In the genomic region with DNA sequence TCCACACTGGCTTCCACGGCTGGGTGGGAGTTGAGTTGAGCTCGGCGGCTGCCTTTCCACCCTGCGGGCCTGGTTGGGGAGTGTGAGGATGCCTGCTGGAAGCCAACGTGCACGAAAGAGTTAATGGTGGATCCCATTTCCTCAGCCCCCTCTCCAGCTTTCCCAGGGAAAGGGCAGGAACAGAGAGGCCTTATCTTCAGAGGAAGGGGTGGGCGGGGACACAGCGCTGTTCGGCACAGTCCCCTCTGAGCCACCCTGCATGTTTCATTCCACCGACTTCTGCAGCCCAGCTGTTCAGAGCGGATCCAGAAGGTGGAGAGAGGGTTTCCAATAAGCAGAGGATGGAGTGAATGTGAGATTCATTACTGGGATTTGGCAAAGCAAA, we compare ENCODE assay signal across 7 cellular contexts.
A peak's percentile ranks its signal among the peaks of the same experiment; 100 is the strongest.
DNase-seq lines count a peak whose midpoint lies in the region; ATAC-seq lines count a peak whose summit lies in the region.

No MANE protein-coding gene starts in this region.

- CTCF ChIA-PET in activated CD4-positive, alpha-beta memory T cell treated with anti-CD3 and anti-CD28 coated beads for 36 hours (lab: Charles Lee) = interaction anchor here (1.0 to 11.7 kb wide), 3 partner anchors 16 to 58 kb away, joined by 3 to 209 read pairs (median 140); no protein-coding TSS in a partner anchor

- no peaks in the 10 kb centered on the region for H3K36me3 ChIP-seq in HUES48 (ENCODE audit: control insufficient read depth, insufficient read depth, low read length)

- peaks cover 89% of the 10 kb centered on the region for H3K4me1 Mint-ChIP-seq in activated CD4-positive, alpha-beta memory T cell treated with anti-CD3 and anti-CD28 coated beads for 36 hours (ENCODE audit: low read depth)
- H3K4me1 Mint-ChIP-seq in stimulated activated memory B cell treated with anti-CD40 and anti-IgM and Interleukin-4, amounts not matched to agents 10 μg/mL and 1 μg/mL and 100 μg/mL, for 72 hours = peaks cover 75% of the 10 kb centered on the region

- peaks cover 41% of the 10 kb centered on the region for H3K4me1 ChIP-seq in HUES48 (ENCODE audit: control insufficient read depth, insufficient read depth, low read length)

- POLR2A ChIA-PET in activated CD4-positive, alpha-beta memory T cell treated with anti-CD3 and anti-CD28 coated beads for 36 hours (lab: Charles Lee) = interaction anchor here (1.4 to 5.4 kb wide), 4 partner anchors 9 to 19 kb away, joined by 4 to 19 read pairs (median 6); no protein-coding TSS in a partner anchor

- H3K4me3 Mint-ChIP-seq in activated CD4-positive, alpha-beta memory T cell treated with anti-CD3 and anti-CD28 coated beads for 36 hours = peak overlapping the region; percentile 76
- H3K4me3 Mint-ChIP-seq in stimulated activated memory B cell treated with anti-CD40 and anti-IgM and Interleukin-4, amounts not matched to agents 10 μg/mL and 1 μg/mL and 100 μg/mL, for 72 hours = no peak overlapping the region

- H3K9me3 ChIP-seq in HUES48 (ENCODE audit: control insufficient read depth, insufficient read depth, low read length) = no peaks in the 10 kb centered on the region

- H3K27ac Mint-ChIP-seq in activated CD4-positive, alpha-beta memory T cell treated with anti-CD3 and anti-CD28 coated beads for 36 hours = peak overlapping the region; percentile 84
- H3K27ac Mint-ChIP-seq in stimulated activated memory B cell treated with anti-CD40 and anti-IgM and Interleukin-4, amounts not matched to agents 10 μg/mL and 1 μg/mL and 100 μg/mL, for 72 hours = peak overlapping the region; percentile 97

- H3K27me3 Mint-ChIP-seq in activated CD4-positive, alpha-beta memory T cell treated with anti-CD3 and anti-CD28 coated beads for 36 hours = no peaks in the 10 kb centered on the region
- H3K27me3 Mint-ChIP-seq in stimulated activated memory B cell treated with anti-CD40 and anti-IgM and Interleukin-4, amounts not matched to agents 10 μg/mL and 1 μg/mL and 100 μg/mL, for 72 hours = no peaks in the 10 kb centered on the region

- H3K9ac ChIP-seq in HUES48 (ENCODE audit: low read depth, low read length) = no peak overlapping the region

- no peaks in the 10 kb centered on the region for H3K36me3 Mint-ChIP-seq in activated CD4-positive, alpha-beta memory T cell treated with anti-CD3 and anti-CD28 coated beads for 36 hours
- H3K36me3 Mint-ChIP-seq in stimulated activated memory B cell treated with anti-CD40 and anti-IgM and Interleukin-4, amounts not matched to agents 10 μg/mL and 1 μg/mL and 100 μg/mL, for 72 hours = peaks cover 5% of the 10 kb centered on the region

- intact Hi-C loops in activated CD4-positive, alpha-beta memory T cell treated with anti-CD3 and anti-CD28 coated beads for 36 hours (cut with micrococcal nuclease) = no loop called here
- intact Hi-C loops in left cardiac atrium (cut with DNase I) = loop anchor here in 1 of 2 donors (5.0 kb wide), 1 partner anchor 36 kb away; no protein-coding TSS in a partner anchor

- no peak for DNase-seq in activated CD4-positive, alpha-beta memory T cell treated with anti-CD3 and anti-CD28 coated beads for 36 hours
- DNase-seq in left cardiac atrium (peak; percentile 73), OCI-M1 (lab: John Stamatoyannopoulos, UW) (no peak)
- DNase-seq in stimulated activated naive CD4-positive, alpha-beta T cell treated with Interleukin-2 at 50 U/mL for 16 hours (lab: John Stamatoyannopoulos, UW) = no peak

- peak; percentile 38 to 70 for ATAC-seq in left cardiac atrium
- no peak for ATAC-seq in stimulated activated memory B cell treated with anti-CD40 and anti-IgM and Interleukin-4, amounts not matched to agents 10 μg/mL and 1 μg/mL and 100 μg/mL, for 72 hours
- ATAC-seq in GM18909 (IDR thresholded peaks at IDR 0.05; ENCODE audit: poor library complexity, unreplicated experiment) = no peak

- peak overlapping the region; percentile 73 for H3K27ac ChIP-seq in HUES48 (ENCODE audit: low read depth, low read length)

- no peaks in the 10 kb centered on the region for H3K27me3 ChIP-seq in HUES48 (ENCODE audit: control insufficient read depth, insufficient read depth, low read length)

- no peak overlapping the region for H3K4me3 ChIP-seq in HUES48 (ENCODE audit: low read depth, low read length)

- no peaks in the 10 kb centered on the region for H3K9me3 Mint-ChIP-seq in activated CD4-positive, alpha-beta memory T cell treated with anti-CD3 and anti-CD28 coated beads for 36 hours
- no peaks in the 10 kb centered on the region for H3K9me3 Mint-ChIP-seq in stimulated activated memory B cell treated with anti-CD40 and anti-IgM and Interleukin-4, amounts not matched to agents 10 μg/mL and 1 μg/mL and 100 μg/mL, for 72 hours

Comparison
In these comparisons a context has a peak if more than half of its experiments do, and no peak if none do; other contexts are left out.
1. ATAC-seq: peak in left cardiac atrium (2 of 2); none in stimulated activated memory B cell treated with anti-CD40 and anti-IgM and Interleukin-4, amounts not matched to agents 10 μg/mL and 1 μg/mL and 100 μg/mL, for 72 hours (single experiment) and GM18909 (single experiment).